In genomic region chr20:53748821-53749402, GRCh38 we compare ENCODE assay signal across 9 cellular contexts.
DNase-seq lines count a peak whose midpoint lies in the region; ATAC-seq lines count a peak whose summit lies in the region.
"Had no signal": no experiment of that assay in that cellular context is flagged by ENCODE, and none has a peak within 500 bp of the region (broad histone marks: within the 10 kb centered on the region; RNA-seq: fewer than 3 reads in every experiment).

No MANE protein-coding gene starts in this region.

- peak overlapping the region; percentile 36 to 69 (median 47) for H3K27ac Mint-ChIP-seq in CD4-positive, alpha-beta memory T cell
- peak overlapping the region; percentile 6 to 66 for H3K27ac Mint-ChIP-seq in activated naive CD4-positive, alpha-beta T cell treated with anti-CD3 and anti-CD28 coated beads, Interleukin-2, amount 50 U/mL, for 72 hours
- peak overlapping the region; percentile 85 for H3K27ac Mint-ChIP-seq in memory B cell

- peaks cover 42% of the 10 kb centered on the region for H3K4me1 ChIP-seq in CD4-positive, alpha-beta memory T cell (ENCODE audit: insufficient read depth, low read length)
- H3K4me1 ChIP-seq in HUES6 (ENCODE audit: control insufficient read depth, insufficient read depth, low read length), result peaks cover 39% of the 10 kb centered on the region

- peaks cover 37 to 51% (median 46%) of the 10 kb centered on the region in 4 donors for H3K4me1 Mint-ChIP-seq in CD4-positive, alpha-beta memory T cell
- peaks cover 26% of the 10 kb centered on the region for H3K4me1 Mint-ChIP-seq in memory B cell

- no peaks in the 10 kb centered on the region for H3K27me3 ChIP-seq in CD4-positive, alpha-beta memory T cell (ENCODE audit: insufficient read depth, low read length)
- H3K27me3 ChIP-seq in HUES6 (ENCODE audit: control insufficient read depth, insufficient read depth, low read length), result no peaks in the 10 kb centered on the region

- H3K4me3 ChIP-seq in CD4-positive, alpha-beta memory T cell (ENCODE audit: low read length in 2 of 2), result no peak overlapping the region
- H3K4me3 ChIP-seq in HUES6 (ENCODE audit: low read depth, low read length), result no peak overlapping the region

- no peaks in the 10 kb centered on the region for H3K9me3 ChIP-seq in CD4-positive, alpha-beta memory T cell (ENCODE audit: control insufficient read depth in 1 of 2, low read length in 2 of 2)
- no peaks in the 10 kb centered on the region for H3K9me3 ChIP-seq in HUES6 (ENCODE audit: control insufficient read depth, insufficient read depth, low read depth, low read length)

- no peaks in the 10 kb centered on the region for H3K36me3 ChIP-seq in CD4-positive, alpha-beta memory T cell (ENCODE audit: insufficient read depth, low read length)
- no peaks in the 10 kb centered on the region for H3K36me3 ChIP-seq in HUES6 (ENCODE audit: control insufficient read depth, insufficient read depth, low read length)

- H3K36me3 Mint-ChIP-seq in CD4-positive, alpha-beta memory T cell, result no peaks in the 10 kb centered on the region
- no peaks in the 10 kb centered on the region for H3K36me3 Mint-ChIP-seq in activated naive CD4-positive, alpha-beta T cell treated with anti-CD3 and anti-CD28 coated beads, Interleukin-2, amount 50 U/mL, for 72 hours
- H3K36me3 Mint-ChIP-seq in memory B cell, result no peaks in the 10 kb centered on the region

- CTCF ChIA-PET in CD4-positive, alpha-beta memory T cell (lab: Charles Lee; ENCODE audit: partially characterized antibody), result interaction anchor here (0.9 to 1.2 kb wide), 3 partner anchors 9 to 191 kb away, joined by 3 to 5 read pairs (median 4); no protein-coding TSS in a partner anchor

- H3K9ac ChIP-seq in HUES6 (ENCODE audit: low read length), result peak overlapping the region; percentile 1

- intact Hi-C loops in CD4-positive, alpha-beta memory T cell (cut with micrococcal nuclease), result no loop called here
- intact Hi-C loops in Right ventricle myocardium superior (cut with DNase I), result no loop called here

- no peak overlapping the region for H3K27ac ChIP-seq in CD4-positive, alpha-beta memory T cell (ENCODE audit: low read depth, low read length)
- H3K27ac ChIP-seq in HUES6 (ENCODE audit: low read depth, low read length), result no peak overlapping the region

- H3K27me3 Mint-ChIP-seq in CD4-positive, alpha-beta memory T cell, result no peaks in the 10 kb centered on the region
- H3K27me3 Mint-ChIP-seq in memory B cell, result no peaks in the 10 kb centered on the region

- H3K4me3 Mint-ChIP-seq in CD4-positive, alpha-beta memory T cell, result peak overlapping the region in 1 of 8 donors; percentile 5
- H3K4me3 Mint-ChIP-seq in memory B cell, result no peak overlapping the region

- H3K9me3 Mint-ChIP-seq in CD4-positive, alpha-beta memory T cell, result no peaks in the 10 kb centered on the region
- no peaks in the 10 kb centered on the region for H3K9me3 Mint-ChIP-seq in activated naive CD4-positive, alpha-beta T cell treated with anti-CD3 and anti-CD28 coated beads, Interleukin-2, amount 50 U/mL, for 72 hours
- no peaks in the 10 kb centered on the region for H3K9me3 Mint-ChIP-seq in memory B cell

- POLR2A ChIA-PET in CD4-positive, alpha-beta memory T cell (lab: Charles Lee; ENCODE audit: partially characterized antibody), result interaction anchor here (0.7 to 3.6 kb wide), 6 partner anchors 8 to 106 kb away, joined by 3 to 19 read pairs (median 4); no protein-coding TSS in a partner anchor

- peak in 1 of 5 donors; percentile 13 for DNase-seq in CD4-positive, alpha-beta memory T cell
- DNase-seq in activated naive CD4-positive, alpha-beta T cell treated with anti-CD3 and anti-CD28 coated beads, Interleukin-2, amount 50 U/mL, for 72 hours (ENCODE audit: low spot score in 2 of 2), result no peak
- DNase-seq in memory B cell (ENCODE audit: low spot score in 2 of 2) (no peak), Right ventricle myocardium superior (no peak), NCI-H69 (lab: John Stamatoyannopoulos, UW) (no peak), hepatic stellate cell (ENCODE audit: low spot score) (no peak)
- DNase-seq: left ventricle myocardium superior had no signal

- ATAC-seq in activated naive CD4-positive, alpha-beta T cell treated with anti-CD3 and anti-CD28 coated beads, Interleukin-2, amount 50 U/mL, for 72 hours, result peak in 1 of 2 donors; percentile 27
- peak; percentile 8 for ATAC-seq in memory B cell (ENCODE audit: low read depth)
- ATAC-seq in Right ventricle myocardium superior (ENCODE audit: poor library complexity), result no peak
- no peak for ATAC-seq in GM19467 (IDR thresholded peaks at IDR 0.05; ENCODE audit: unreplicated experiment)
- ATAC-seq: left ventricle myocardium superior had no signal
